ENCODE assay signal across 1 cellular context in genomic region chr7:42340462-42340861, GRCh38.
TF ChIP-seq lines count a peak whose summit lies in the region.

No MANE protein-coding gene starts in this region.

TF ChIP-seq in IMR-90, 13 proteins besides CTCF, POLR2A, EP300 and RAD21 (continued from another document):
- TF ChIP-seq ELK1 (IDR thresholded peaks at IDR 0.05; ENCODE audit: borderline replicate concordance, low read depth, low read length) = no peak
- no peak for TF ChIP-seq NFE2L2 (IDR thresholded peaks at IDR 0.05; ENCODE audit: low read depth, low read length)
- TF ChIP-seq CEBPB (IDR thresholded peaks at IDR 0.05; ENCODE audit: low read depth, low read length) = no peak
- TF ChIP-seq FOS (IDR thresholded peaks at IDR 0.05; ENCODE audit: low read depth, low read length) = no peak
TF ChIP-seq in IMR-90: peak in this region for 0.
